26 cellular contexts compared by ENCODE assay signal in the genomic region with DNA sequence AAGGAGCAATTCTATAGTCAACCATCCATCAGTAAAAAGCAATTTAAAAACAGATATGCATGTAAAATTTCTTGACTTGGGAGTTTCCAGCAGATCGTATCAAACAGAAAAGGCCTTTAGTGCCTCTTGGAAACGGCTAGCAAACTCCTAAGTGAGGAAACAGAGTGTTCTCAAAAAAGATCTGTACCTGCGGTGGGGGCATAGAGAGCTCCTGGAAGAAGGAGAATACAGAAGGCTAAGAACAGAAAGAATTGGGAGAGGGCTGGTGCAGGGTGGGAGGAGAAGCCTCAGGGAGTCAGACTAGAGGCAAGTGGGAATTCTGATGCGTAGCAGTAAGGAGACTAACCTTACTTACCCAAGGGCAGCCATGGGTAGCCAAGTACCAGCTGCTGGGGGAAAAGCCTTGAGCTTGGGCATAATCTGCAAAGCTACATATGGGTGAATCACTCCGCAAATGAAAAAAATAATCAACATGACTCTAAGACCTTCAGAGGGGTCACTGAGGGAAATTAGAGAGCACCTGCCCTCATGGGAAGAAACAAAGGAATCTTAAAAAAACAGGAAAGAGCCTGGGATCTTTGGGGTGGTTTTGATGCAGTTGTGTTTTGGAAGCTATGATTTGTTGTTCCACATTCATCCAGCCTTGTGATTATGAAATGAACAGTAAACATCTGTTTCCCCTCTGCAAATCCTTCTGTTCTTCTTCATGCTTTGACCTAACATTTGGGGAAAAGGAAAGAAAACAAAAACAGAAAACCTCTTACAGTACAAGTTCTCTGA. TPM values are rescaled to one million over a fixed set of nuclear protein-coding genes. Genes with fewer than 3 reads are reported as not detected.
A peak's percentile ranks its signal among the peaks of the same experiment; 100 is the strongest.
DNase-seq lines count a peak whose midpoint lies in the region; ATAC-seq and TF ChIP-seq lines count a peak whose summit lies in the region.
"Had no signal": no experiment of that assay in that cellular context is flagged by ENCODE, and none has a peak within 500 bp of the region (broad histone marks: within the 10 kb centered on the region; RNA-seq: fewer than 3 reads in every experiment).

No MANE protein-coding gene starts in this region.

- H3K36me3 ChIP-seq in left ventricle myocardium inferior, result peaks cover 8% of the 10 kb centered on the region
- H3K36me3 ChIP-seq in esophagus squamous epithelium, result no peaks in the 10 kb centered on the region
- H3K36me3 ChIP-seq in neural progenitor cell, result no peaks in the 10 kb centered on the region
- H3K36me3 ChIP-seq: cardiac muscle cell, prostate gland, WERI-Rb-1 had no signal

- TF ChIP-seq POLR2A in esophagus squamous epithelium (IDR thresholded peaks at IDR 0.05) (no peak), erythroblast (IDR thresholded peaks at IDR 0.05; ENCODE audit: low read length) (no peak)

- intact Hi-C loops in left ventricle myocardium inferior (cut with micrococcal nuclease) (no loop called here), left cardiac atrium (cut with DNase I) (no loop called here), esophagus squamous epithelium (cut with DNase I) (no loop called here)

- H3K36me3 Mint-ChIP-seq in neural progenitor cell, result peaks cover 6% of the 10 kb centered on the region
- H3K36me3 Mint-ChIP-seq: memory B cell had no signal

- H3K4me1 Mint-ChIP-seq in neural progenitor cell, result no peaks in the 10 kb centered on the region
- H3K4me1 Mint-ChIP-seq: activated CD4-positive, alpha-beta T cell treated with anti-CD3 and anti-CD28 coated beads, Interleukin-2, amount 10 ng/mL, durations not matched to agents 24 days and 14 days; memory B cell had no signal

- DNase-seq in left ventricle myocardium inferior (no peak), left cardiac atrium (no peak), esophagus squamous epithelium (lab: John Stamatoyannopoulos, UW) (no peak), neural progenitor cell (ENCODE audit: low spot score) (no peak), erythroblast (lab: John Stamatoyannopoulos, UW) (no peak)
- DNase-seq in stimulated activated CD4-positive, alpha-beta T cell treated with anti-CD3 and anti-CD28 coated beads, Interleukin-1b, Interleukin-23, amount 100 ng/mL, for 48 hours, result no peak
- DNase-seq: activated CD4-positive, alpha-beta T cell treated with anti-CD3 and anti-CD28 coated beads, Interleukin-2, amount 10 ng/mL, durations not matched to agents 24 days and 14 days; activated naive CD4-positive, alpha-beta T cell; activated T-cell treated with anti-CD3 and anti-CD28 coated beads, Interleukin-2, amount 50 U/mL, for 48 hours; C1 segment of cervical spinal cord; kidney; NCI-H1930; NCI-H345; small intestine; stimulated activated CD4-positive, alpha-beta T cell treated with anti-CD3 and anti-CD28 coated beads, Interleukin-2, amount 100 ng/mL, for 24 hours; substantia nigra; WERI-Rb-1 had no signal

- H3K4me3 ChIP-seq in left ventricle myocardium inferior, result no peak overlapping the region
- no peak overlapping the region for H3K4me3 ChIP-seq in esophagus squamous epithelium
- no peak overlapping the region for H3K4me3 ChIP-seq in neural progenitor cell
- H3K4me3 ChIP-seq: cardiac muscle cell, prostate gland had no signal

- peak overlapping the region; percentile 73 for H3K27ac ChIP-seq in left ventricle myocardium inferior (replicated peaks)
- H3K27ac ChIP-seq in esophagus squamous epithelium, result peak overlapping the region in 3 of 4 donors; percentile 23 to 59 (median 53)
- H3K27ac ChIP-seq in neural progenitor cell, result no peak overlapping the region
- H3K27ac ChIP-seq: cardiac muscle cell, epithelial cell of prostate, prostate gland, WERI-Rb-1 had no signal

- 71 to 73% methylated on average over 5 of the region's 5 CpGs for WGBS in esophagus squamous epithelium, 2 donors

- H3K4me1 ChIP-seq in left ventricle myocardium inferior, result peaks cover 42% of the 10 kb centered on the region
- H3K4me1 ChIP-seq in esophagus squamous epithelium, result peaks cover 0 to 6% (median 0%) of the 10 kb centered on the region in 3 donors
- H3K4me1 ChIP-seq in neural progenitor cell, result no peaks in the 10 kb centered on the region
- H3K4me1 ChIP-seq: prostate gland had no signal

- no peaks in the 10 kb centered on the region for H3K9me3 Mint-ChIP-seq in neural progenitor cell
- H3K9me3 Mint-ChIP-seq: activated CD4-positive, alpha-beta T cell treated with anti-CD3 and anti-CD28 coated beads, Interleukin-2, amount 10 ng/mL, durations not matched to agents 24 days and 14 days; memory B cell had no signal

- ATAC-seq in left cardiac atrium (no peak), HG02884 (IDR thresholded peaks at IDR 0.05; ENCODE audit: unreplicated experiment) (no peak)
- ATAC-seq: HCT116, SK-N-SH treated with all-trans-retinoic acid at 6 μM for 48 hours had no signal

- peaks cover 2% of the 10 kb centered on the region for H3K27me3 Mint-ChIP-seq in neural progenitor cell (ENCODE audit: insufficient read depth, low read depth)

- no peak overlapping the region for H3K4me2 ChIP-seq in neural progenitor cell

- TF ChIP-seq CTCF in left ventricle myocardium inferior (IDR thresholded peaks at IDR 0.05; ENCODE audit: borderline replicate concordance) (no peak), esophagus squamous epithelium (IDR thresholded peaks at IDR 0.05) (no peak), neural progenitor cell (IDR thresholded peaks at IDR 0.05) (no peak)

- H2AFZ ChIP-seq in neural progenitor cell (replicated peaks), result peak overlapping the region; percentile 3

- H3K4me3 Mint-ChIP-seq in neural progenitor cell, result no peak overlapping the region
- H3K4me3 Mint-ChIP-seq: activated CD4-positive, alpha-beta T cell treated with anti-CD3 and anti-CD28 coated beads, Interleukin-2, amount 10 ng/mL, durations not matched to agents 24 days and 14 days; memory B cell had no signal

- H3K27ac Mint-ChIP-seq in neural progenitor cell, result no peak overlapping the region
- H3K27ac Mint-ChIP-seq: activated CD4-positive, alpha-beta T cell treated with anti-CD3 and anti-CD28 coated beads, Interleukin-2, amount 10 ng/mL, durations not matched to agents 24 days and 14 days; memory B cell had no signal

- no peaks in the 10 kb centered on the region for H4K20me1 ChIP-seq in neural progenitor cell (ENCODE audit: low read depth)

- H3K27me3 ChIP-seq in left ventricle myocardium inferior (ENCODE audit: low read depth) (no peaks in the 10 kb centered on the region), esophagus squamous epithelium (no peaks in the 10 kb centered on the region), neural progenitor cell (no peaks in the 10 kb centered on the region)
- H3K27me3 ChIP-seq: cardiac muscle cell had no signal

- H3F3A ChIP-seq in neural progenitor cell (ENCODE audit: low read depth), result no peaks in the 10 kb centered on the region

- no peaks in the 10 kb centered on the region for H3K79me2 ChIP-seq in neural progenitor cell (ENCODE audit: low read depth)

- H3K9me3 ChIP-seq in left ventricle myocardium inferior (replicated peaks) (no peaks in the 10 kb centered on the region), esophagus squamous epithelium (no peaks in the 10 kb centered on the region), neural progenitor cell (ENCODE audit: low read depth) (no peaks in the 10 kb centered on the region)
- H3K9me3 ChIP-seq: prostate gland had no signal

- no peak overlapping the region for H3K9ac ChIP-seq in neural progenitor cell

RNA-seq across cellular contexts. Expression of gene RHOJ, which starts 10.4 kb away (rescaled TPM):
- total RNA-seq in left ventricle myocardium inferior (14.6 TPM), left cardiac atrium (10 to 100 TPM; 19.5 to 27.1 TPM), esophagus squamous epithelium (1 to 10 TPM in 2 of 4 donors, under 1 TPM in 2; 0.64 to 9.5 (median 0.87) TPM), neural progenitor cell (ENCODE audit: low replicate concordance) (not detected in 2 replicates)
- total RNA-seq: activated CD4-positive, alpha-beta T cell treated with anti-CD3 and anti-CD28 coated beads, Interleukin-2, amount 10 ng/mL, durations not matched to agents 24 days and 14 days; OCI-LY7; T-helper 2 cell treated with Interferon-gamma antibody and Interleukin-4, amounts not matched to agents 100 ng/mL and 5 ng/mL, for 36 hours had no signal
